Comparison of ENCODE assay signal across 18 cellular contexts in genomic region chr21:26441081-26441610, GRCh38.
DNase-seq lines count a peak whose midpoint lies in the region; ATAC-seq, FAIRE-seq and TF ChIP-seq lines count a peak whose summit lies in the region.
"Had no signal": no experiment of that assay in that cellular context is flagged by ENCODE, and none has a peak within 500 bp of the region (broad histone marks: within the 10 kb centered on the region; RNA-seq: fewer than 3 reads in every experiment).

No MANE protein-coding gene starts in this region.

- H3K79me1 ChIP-seq in H1 (ENCODE audit: low read depth, low read length): no peaks in the 10 kb centered on the region

- in situ Hi-C loops in KBM-7 (cut with MboI; ENCODE audit: low pct_unique_long_range_greater_than_20kb, low sequenced_read_pairs): no loop called here

- CTCF ChIA-PET in H1 (lab: Charles Lee; ENCODE audit: partially characterized antibody): no interaction called here

- no peak overlapping the region for H3K4me2 ChIP-seq in H1 (ENCODE audit: insufficient read depth in 1 of 2, low read depth in 2 of 2, low read length in 2 of 2)

- no peaks in the 10 kb centered on the region for H3K9me3 ChIP-seq in H1 (ENCODE audit: insufficient read depth in 2 of 2, low read depth in 1 of 2, low read length in 1 of 2)

- TF ChIP-seq POLR2A in H1 (IDR thresholded peaks at IDR 0.05; ENCODE audit: control extremely low read depth in 1 of 2, low read depth in 2 of 2, low read length in 2 of 2): no peak

- H2BK12ac ChIP-seq in H1 (ENCODE audit: low read depth, low read length): no peak overlapping the region

- H3K79me2 ChIP-seq in H1 (ENCODE audit: control insufficient read depth in 1 of 2, insufficient read depth in 2 of 2, low read length in 2 of 2): no peaks in the 10 kb centered on the region

- no peaks in the 10 kb centered on the region for H3K4me1 ChIP-seq in H1 (replicated peaks in 1 of 4; ENCODE audit: control insufficient read depth in 3 of 4, insufficient read depth in 4 of 4, low read length in 3 of 4)

- no peak overlapping the region for H3K4me3 ChIP-seq in H1 (ENCODE audit: extremely low read depth in 1 of 4, insufficient read depth in 2 of 4, low read depth in 3 of 4, low read length in 4 of 4)

- FAIRE-seq in H1 (lab: Jason Lieb, UNC): no peak

- H4K91ac ChIP-seq in H1 (replicated peaks; ENCODE audit: insufficient read length, low read length): no peak overlapping the region

- H2BK120ac ChIP-seq in H1 (replicated peaks; ENCODE audit: low read depth, low read length): no peak overlapping the region

- no peak for TF ChIP-seq EP300 in H1 (IDR thresholded peaks at IDR 0.05; ENCODE audit: borderline replicate concordance in 1 of 2, low read depth in 2 of 2, low read length in 2 of 2)

- H2BK5ac ChIP-seq in H1 (ENCODE audit: low read depth, low read length): peak overlapping the region; percentile 48; the same call in 1 of the 2 replicates

- no peak overlapping the region for H3K9ac ChIP-seq in H1 (replicated peaks in 1 of 4; ENCODE audit: extremely low read depth in 1 of 4, low read depth in 3 of 4, low read length in 3 of 4)

- no peak overlapping the region for H3K56ac ChIP-seq in H1 (replicated peaks; ENCODE audit: insufficient read length, low read depth, low read length)

- H4K5ac ChIP-seq in H1 (ENCODE audit: insufficient read length, low read depth, low read length): no peak overlapping the region

- no peak overlapping the region for H3K14ac ChIP-seq in H1 (ENCODE audit: insufficient read length)

- H4K20me1 ChIP-seq in H1 (replicated peaks in 1 of 2; ENCODE audit: control insufficient read depth in 1 of 2, insufficient read depth in 2 of 2, low read length in 2 of 2): no peaks in the 10 kb centered on the region

- no peak overlapping the region for H3K18ac ChIP-seq in H1 (ENCODE audit: extremely low read depth, low read length)

- H3K23ac ChIP-seq in H1 (ENCODE audit: insufficient read length): no peak overlapping the region

- peaks cover 0 to 1% (median 0%) of the 10 kb centered on the region in 4 experiments; a peak in 1 of 7 replicates for H3K27me3 ChIP-seq in H1 (replicated peaks in 1 of 4; ENCODE audit: control insufficient read depth in 3 of 4, extremely low read depth in 1 of 4, insufficient read depth in 3 of 4, low read length in 3 of 4)

- no peak overlapping the region for H2BK15ac ChIP-seq in H1 (ENCODE audit: low read length)

- peak; percentile 48 for DNase-seq in DMS 273 (lab: John Stamatoyannopoulos, UW; ENCODE audit: unreplicated experiment)
- peak; percentile 29 for DNase-seq in KBM-7
- DNase-seq in H1 (ENCODE audit: low read depth in 1 of 2, low spot score in 2 of 2): no peak
- DNase-seq in myocyte (ENCODE audit: low read depth): peak; percentile 44
- DNase-seq in NCI-H774 (lab: John Stamatoyannopoulos, UW): no peak
- DNase-seq in COLO668 (lab: John Stamatoyannopoulos, UW; ENCODE audit: unreplicated experiment): no peak
- DNase-seq: COR-L47, H9, IMR-90, Kasumi-1, NCI-H1105, NCI-H1694 treated with DMSO at 0.1 percent for 48 hours, NCI-H2107, NCI-H446 treated with DMSO at 0.1 percent for 48 hours, NCI-H748 treated with DMSO at 0.1 percent for 48 hours had no signal

- H2BK20ac ChIP-seq in H1 (ENCODE audit: low read length): no peak overlapping the region

- no peak overlapping the region for H3K27ac ChIP-seq in H1 (ENCODE audit: low read depth, low read length)
- H3K27ac ChIP-seq: C4-2B had no signal

- no peak for TF ChIP-seq RAD21 in H1 (IDR thresholded peaks at IDR 0.05 in 1 of 2, conservative IDR thresholded peaks at IDR 0.05 in 1 of 2; ENCODE audit: low read depth in 2 of 2, low read length in 2 of 2)

- H4K8ac ChIP-seq in H1 (ENCODE audit: extremely low read depth, insufficient read depth, low read length): no peak overlapping the region

- WGBS in H1 (ENCODE audit: extremely low coverage in 1 of 2, insufficient coverage in 1 of 2, insufficient read length in 1 of 2, insufficient replicate concordance in 2 of 2, low coverage in 1 of 2, low lambda C conversion rate in 2 of 2, missing lambda C conversion rate in 1 of 2), 2 experiments: 90% methylated on average over 4 of the region's 4 CpGs; no CpG with 5 or more reads in 1 of the 2 experiments

- no peak overlapping the region for H3K4ac ChIP-seq in H1 (replicated peaks; ENCODE audit: insufficient read length, low read depth, low read length)

- H2AFZ ChIP-seq in H1 (ENCODE audit: low read length): peak overlapping the region; percentile 33; the same call in 1 of the 2 replicates

- no peaks in the 10 kb centered on the region for H3K36me3 ChIP-seq in H1 (ENCODE audit: control insufficient read depth in 2 of 4, insufficient read depth in 4 of 4, low read length in 3 of 4)

- no peak for ATAC-seq in HG03196 (IDR thresholded peaks at IDR 0.05; ENCODE audit: unreplicated experiment)
- ATAC-seq: Panc1 had no signal

- POLR2A ChIA-PET in H1 (lab: Charles Lee; ENCODE audit: partially characterized antibody): interaction anchor here (1.0 kb wide), 1 partner anchor 10 kb away, joined by 4 read pairs; no protein-coding TSS in a partner anchor

- TF ChIP-seq CTCF in H1 (IDR thresholded peaks at IDR 0.05; ENCODE audit: control extremely low read depth in 1 of 3, insufficient read depth in 1 of 3, low read depth in 1 of 3, low read length in 3 of 3): no peak

- H2AK5ac ChIP-seq in H1 (ENCODE audit: low read depth, low read length): no peak overlapping the region

- no peaks in the 10 kb centered on the region for H3K23me2 ChIP-seq in H1 (ENCODE audit: low read depth, low read length)

TF ChIP-seq in H1, 55 proteins besides CTCF, POLR2A, EP300 and RAD21:
- TF ChIP-seq MAFK (IDR thresholded peaks at IDR 0.05; ENCODE audit: low read depth, low read length): no peak
- TF ChIP-seq MAX (IDR thresholded peaks at IDR 0.05): no peak
TF ChIP-seq in H1: peak in this region for 0.

Comparison
In these comparisons a context has a peak if more than half of its experiments do, and no peak if none do; other contexts are left out.
1. DNase-seq: peak in DMS 273 (single experiment), KBM-7 (single experiment) and myocyte (single experiment); none in H1 (0 of 2), NCI-H774 (single experiment) and COLO668 (single experiment).